In genomic region chr14:89589400-89590128, GRCh38 we compare ENCODE assay signal across 11 cellular contexts.
DNase-seq lines count a peak whose midpoint lies in the region; ATAC-seq and TF ChIP-seq lines count a peak whose summit lies in the region.
"Had no signal": no experiment of that assay in that cellular context is flagged by ENCODE, and none has a peak within 500 bp of the region (broad histone marks: within the 10 kb centered on the region; RNA-seq: fewer than 3 reads in every experiment).

No MANE protein-coding gene starts in this region.

- H3K9me3 Mint-ChIP-seq in GM23338, result no peaks in the 10 kb centered on the region; the same call in 2 of the 3 replicates
- peaks cover 11% of the 10 kb centered on the region for H3K9me3 Mint-ChIP-seq in memory B cell

- H2BK5ac ChIP-seq in mesenchymal stem cell (ENCODE audit: low read depth, low read length, poor library complexity, severe bottlenecking), result no peak overlapping the region

- peaks cover 28% of the 10 kb centered on the region for H4K20me1 ChIP-seq in GM23338 (replicated peaks; ENCODE audit: insufficient read depth)

- no peak overlapping the region for H3K27ac Mint-ChIP-seq in GM23338
- H3K27ac Mint-ChIP-seq in memory B cell, result peak overlapping the region; percentile 77

- H3K27me3 ChIP-seq in GM23338 (ENCODE audit: insufficient read depth), result no peaks in the 10 kb centered on the region
- H3K27me3 ChIP-seq in mesenchymal stem cell (ENCODE audit: control insufficient read depth in 1 of 2, insufficient read depth in 1 of 2, low read length in 2 of 2), result no peaks in the 10 kb centered on the region

- H3K27ac ChIP-seq in GM23338 (ENCODE audit: low read depth) (peak overlapping the region; percentile 73), mesenchymal stem cell (ENCODE audit: low read length, poor library complexity, severe bottlenecking) (no peak overlapping the region)

- H3F3A ChIP-seq in GM23338 (replicated peaks; ENCODE audit: low read depth), result 0 out of 2 replicates have a peak, but pooled peaks cover 10% of the 10 kb centered on the region

- no peak overlapping the region for H4K91ac ChIP-seq in mesenchymal stem cell (ENCODE audit: low read length)

- H3K4me2 ChIP-seq in GM23338, result peak overlapping the region; percentile 63
- no peak overlapping the region for H3K4me2 ChIP-seq in mesenchymal stem cell (ENCODE audit: low read length, poor library complexity, severe bottlenecking)

- H3K4me1 Mint-ChIP-seq in GM23338 (peaks cover 41% of the 10 kb centered on the region), memory B cell (peaks cover 31% of the 10 kb centered on the region)

- no peak overlapping the region for H3K14ac ChIP-seq in mesenchymal stem cell (ENCODE audit: low read length in 2 of 2)

- H3K36me3 ChIP-seq in GM23338 (ENCODE audit: insufficient read depth) (peaks cover 5% of the 10 kb centered on the region; the same call in 1 of the 2 replicates), mesenchymal stem cell (ENCODE audit: control insufficient read depth in 1 of 2, insufficient read depth in 2 of 2, low read depth in 1 of 2, low read length in 2 of 2) (peaks cover 0 to 5% of the 10 kb centered on the region in 2 experiments)

- H3K9ac ChIP-seq in mesenchymal stem cell (ENCODE audit: low read length), result no peak overlapping the region

- H4K8ac ChIP-seq in mesenchymal stem cell (ENCODE audit: low read length), result no peak overlapping the region

- H2BK15ac ChIP-seq in mesenchymal stem cell (ENCODE audit: low read depth, poor library complexity, severe bottlenecking), result no peak overlapping the region

- H3K4me3 Mint-ChIP-seq in GM23338, result no peak overlapping the region
- peak overlapping the region; percentile 39 for H3K4me3 Mint-ChIP-seq in memory B cell

- peaks cover 33% of the 10 kb centered on the region for H3K9me3 ChIP-seq in mesenchymal stem cell (ENCODE audit: control insufficient read depth, low read length)

- no peak overlapping the region for H2AK5ac ChIP-seq in mesenchymal stem cell (ENCODE audit: low read length, severe bottlenecking)

- 89% methylated on average over 9 of the region's 11 CpGs for WGBS in mesenchymal stem cell

- ATAC-seq in GM18502 (IDR thresholded peaks at IDR 0.05; ENCODE audit: poor library complexity, unreplicated experiment), result peak; percentile 80
- ATAC-seq in GM23338, result peak; percentile 47
- peak; percentile 90 for ATAC-seq in memory B cell (ENCODE audit: low read depth)
- ATAC-seq in GM18498 (IDR thresholded peaks at IDR 0.05; ENCODE audit: unreplicated experiment), result no peak
- no peak for ATAC-seq in HG03457 (IDR thresholded peaks at IDR 0.05; ENCODE audit: unreplicated experiment)

- H3K4me1 ChIP-seq in GM23338 (ENCODE audit: insufficient read depth) (peaks cover 34% of the 10 kb centered on the region), mesenchymal stem cell (ENCODE audit: control insufficient read depth, insufficient read depth, low read depth, low read length) (peaks cover 4% of the 10 kb centered on the region)

- peaks cover 35% of the 10 kb centered on the region for H3K79me1 ChIP-seq in mesenchymal stem cell (replicated peaks; ENCODE audit: low read length, poor library complexity, severe bottlenecking)

- DNase-seq in GM23338 (ENCODE audit: low spot score), result no peak
- peak; percentile 14 for DNase-seq in RPMI8226
- peak; percentile 14 to 22 for DNase-seq in memory B cell (ENCODE audit: low spot score in 2 of 2)
- DNase-seq in GM13977 (ENCODE audit: low spot score), result no peak
- DNase-seq in mesenchymal stem cell, result no peak
- DNase-seq: EL, kidney glomerular epithelial cell, NCI-H1694 had no signal

- peaks cover 99% of the 10 kb centered on the region for H3K79me2 ChIP-seq in GM23338 (replicated peaks; ENCODE audit: insufficient read depth)

- no peak overlapping the region for H3K18ac ChIP-seq in mesenchymal stem cell (ENCODE audit: low read depth in 1 of 2, low read length in 2 of 2)

- H2BK12ac ChIP-seq in mesenchymal stem cell (ENCODE audit: low read length in 2 of 2), result no peak overlapping the region

- no peak overlapping the region for H3K4ac ChIP-seq in mesenchymal stem cell (ENCODE audit: low read depth in 1 of 2, low read length in 2 of 2)

- 0 out of 2 replicates have a peak overlapping the region, but pooled peaks have one; percentile 19 for H3K4me3 ChIP-seq in GM23338
- no peak overlapping the region for H3K4me3 ChIP-seq in mesenchymal stem cell (ENCODE audit: insufficient read depth in 1 of 2, low read depth in 1 of 2, low read length in 2 of 2)

- no peak overlapping the region for H3K23ac ChIP-seq in mesenchymal stem cell (ENCODE audit: low read length in 2 of 2)

- in situ Hi-C loops in GM13977 (cut with MboI; ENCODE audit: low pct_unique_long_range_greater_than_20kb, low sequenced_read_pairs, unreplicated experiment), result no loop called here

- H2BK120ac ChIP-seq in mesenchymal stem cell (ENCODE audit: low read depth, low read length), result no peak overlapping the region

- H2AFZ ChIP-seq in GM23338, result no peak overlapping the region
- no peak overlapping the region for H2AFZ ChIP-seq in mesenchymal stem cell (ENCODE audit: low read depth, low read length)

- H3K36me3 Mint-ChIP-seq in GM23338 (ENCODE audit: low read depth) (peaks cover 46% of the 10 kb centered on the region), memory B cell (peaks cover 25% of the 10 kb centered on the region)

- TF ChIP-seq CTCF in GM23338 (conservative IDR thresholded peaks at IDR 0.05; ENCODE audit: low read depth in 2 of 2), result no peak
- TF ChIP-seq CTCF in GM13977 (IDR thresholded peaks at IDR 0.05; ENCODE audit: extremely low read depth, insufficient read depth, missing control alignments), result no peak

- H3K27me3 Mint-ChIP-seq in GM23338 (ENCODE audit: insufficient read depth, low read depth, poor library complexity) (peaks cover 4% of the 10 kb centered on the region), memory B cell (no peaks in the 10 kb centered on the region)

- H3K9me2 ChIP-seq in GM23338 (ENCODE audit: insufficient read depth), result no peaks in the 10 kb centered on the region

TF ChIP-seq in GM23338, 12 proteins besides CTCF, POLR2A, EP300 and RAD21 (continues in another document):
- TF ChIP-seq CREB1 (CRISPR knock-in tag; IDR thresholded peaks at IDR 0.05; ENCODE audit: low read depth), result no peak
- TF ChIP-seq REST (IDR thresholded peaks at IDR 0.05; ENCODE audit: unreplicated experiment), result no peak
- TF ChIP-seq ZNF331 (CRISPR knock-in tag; IDR thresholded peaks at IDR 0.05; ENCODE audit: low read depth), result no peak
- TF ChIP-seq EZH2phosphoT487 (IDR thresholded peaks at IDR 0.05; ENCODE audit: unreplicated experiment), result no peak
- TF ChIP-seq ZNF114 (CRISPR knock-in tag; IDR thresholded peaks at IDR 0.05), result no peak
- TF ChIP-seq STAT1 (IDR thresholded peaks at IDR 0.05; ENCODE audit: unreplicated experiment), result no peak
- no peak for TF ChIP-seq JUNB (IDR thresholded peaks at IDR 0.05; ENCODE audit: unreplicated experiment)
- TF ChIP-seq EZH2 (IDR thresholded peaks at IDR 0.05; ENCODE audit: low read depth, unreplicated experiment), result no peak
- no peak for TF ChIP-seq ETS1 (IDR thresholded peaks at IDR 0.05)
- TF ChIP-seq POLR2AphosphoS5 (IDR thresholded peaks at IDR 0.05; ENCODE audit: low read depth), result no peak

Comparison
In these comparisons a context has a peak if more than half of its experiments do, and no peak if none do; other contexts are left out.
1. ATAC-seq: peak in GM18502 (single experiment), GM23338 (single experiment) and memory B cell (single experiment); none in GM18498 (single experiment) and HG03457 (single experiment).
2. DNase-seq: peak in RPMI8226 (single experiment) and memory B cell (2 of 2); none in GM23338 (single experiment), GM13977 (single experiment) and mesenchymal stem cell (single experiment).